Comparison of ENCODE assay signal across 1 cellular context in the genomic region with DNA sequence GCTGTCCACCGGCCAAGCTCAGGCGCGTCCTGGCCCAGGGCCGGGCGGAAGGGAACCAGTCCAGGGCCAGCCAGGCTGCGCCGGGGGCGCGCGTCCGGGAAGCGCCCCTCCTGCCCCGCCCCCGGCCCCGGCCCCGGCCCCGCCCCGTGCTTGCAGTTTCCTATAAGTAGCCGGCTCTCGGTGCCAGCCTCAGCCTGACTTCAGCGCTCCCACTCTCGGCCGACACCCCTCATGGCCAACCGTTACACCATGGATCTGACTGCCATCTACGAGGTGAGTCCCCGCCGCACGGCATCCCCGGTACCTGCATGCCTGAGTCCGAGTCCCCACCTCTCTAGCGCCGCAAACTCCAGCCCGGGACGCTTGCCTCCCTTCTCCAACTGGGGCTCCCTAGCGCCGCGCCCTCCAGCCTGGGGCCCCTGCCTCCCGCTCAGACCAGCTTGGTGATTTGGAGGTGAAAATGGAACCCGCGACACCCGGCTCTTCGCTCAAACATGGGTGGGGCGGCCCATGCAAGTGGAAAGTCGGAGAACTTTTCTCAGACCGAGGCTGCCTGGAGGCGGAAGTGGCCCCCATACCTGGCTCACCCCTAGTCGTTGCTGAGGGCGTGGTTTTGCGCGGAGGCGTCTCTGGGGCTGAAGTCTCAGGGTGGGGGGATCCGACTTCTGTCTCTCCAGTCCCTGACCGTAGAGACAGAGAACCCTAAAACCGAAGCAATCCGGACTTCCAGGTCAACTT.
TF ChIP-seq lines count a peak whose summit lies in the region.

A gene with protein sequence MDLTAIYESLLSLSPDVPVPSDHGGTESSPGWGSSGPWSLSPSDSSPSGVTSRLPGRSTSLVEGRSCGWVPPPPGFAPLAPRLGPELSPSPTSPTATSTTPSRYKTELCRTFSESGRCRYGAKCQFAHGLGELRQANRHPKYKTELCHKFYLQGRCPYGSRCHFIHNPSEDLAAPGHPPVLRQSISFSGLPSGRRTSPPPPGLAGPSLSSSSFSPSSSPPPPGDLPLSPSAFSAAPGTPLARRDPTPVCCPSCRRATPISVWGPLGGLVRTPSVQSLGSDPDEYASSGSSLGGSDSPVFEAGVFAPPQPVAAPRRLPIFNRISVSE (plus strand): TSS at position 192 of the 738 bp plus-strand sequence. CDS start 58 bp downstream, at position 250.

TF ChIP-seq in GM12878, 131 proteins besides CTCF, POLR2A, EP300 and RAD21 (continued from another document and continues in another):
- TF ChIP-seq PRDM15 (CRISPR knock-in tag; IDR thresholded peaks at IDR 0.05) = 0 out of 2 replicates have a peak, but pooled peaks have one; percentile 16
- no peak for TF ChIP-seq NRF1 (conservative IDR thresholded peaks at IDR 0.05; ENCODE audit: low read depth, low read length)
- TF ChIP-seq RCOR1 (conservative IDR thresholded peaks at IDR 0.05; ENCODE audit: low read depth, low read length) = no peak; the same call in 1 of the 2 replicates
- peak; percentile 93 for TF ChIP-seq BACH1 (IDR thresholded peaks at IDR 0.05; ENCODE audit: borderline replicate concordance)
- TF ChIP-seq, protein P1, sequence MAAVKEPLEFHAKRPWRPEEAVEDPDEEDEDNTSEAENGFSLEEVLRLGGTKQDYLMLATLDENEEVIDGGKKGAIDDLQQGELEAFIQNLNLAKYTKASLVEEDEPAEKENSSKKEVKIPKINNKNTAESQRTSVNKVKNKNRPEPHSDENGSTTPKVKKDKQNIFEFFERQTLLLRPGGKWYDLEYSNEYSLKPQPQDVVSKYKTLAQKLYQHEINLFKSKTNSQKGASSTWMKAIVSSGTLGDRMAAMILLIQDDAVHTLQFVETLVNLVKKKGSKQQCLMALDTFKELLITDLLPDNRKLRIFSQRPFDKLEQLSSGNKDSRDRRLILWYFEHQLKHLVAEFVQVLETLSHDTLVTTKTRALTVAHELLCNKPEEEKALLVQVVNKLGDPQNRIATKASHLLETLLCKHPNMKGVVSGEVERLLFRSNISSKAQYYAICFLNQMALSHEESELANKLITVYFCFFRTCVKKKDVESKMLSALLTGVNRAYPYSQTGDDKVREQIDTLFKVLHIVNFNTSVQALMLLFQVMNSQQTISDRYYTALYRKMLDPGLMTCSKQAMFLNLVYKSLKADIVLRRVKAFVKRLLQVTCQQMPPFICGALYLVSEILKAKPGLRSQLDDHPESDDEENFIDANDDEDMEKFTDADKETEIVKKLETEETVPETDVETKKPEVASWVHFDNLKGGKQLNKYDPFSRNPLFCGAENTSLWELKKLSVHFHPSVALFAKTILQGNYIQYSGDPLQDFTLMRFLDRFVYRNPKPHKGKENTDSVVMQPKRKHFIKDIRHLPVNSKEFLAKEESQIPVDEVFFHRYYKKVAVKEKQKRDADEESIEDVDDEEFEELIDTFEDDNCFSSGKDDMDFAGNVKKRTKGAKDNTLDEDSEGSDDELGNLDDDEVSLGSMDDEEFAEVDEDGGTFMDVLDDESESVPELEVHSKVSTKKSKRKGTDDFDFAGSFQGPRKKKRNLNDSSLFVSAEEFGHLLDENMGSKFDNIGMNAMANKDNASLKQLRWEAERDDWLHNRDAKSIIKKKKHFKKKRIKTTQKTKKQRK (IDR thresholded peaks at IDR 0.05; ENCODE audit: low read depth, low read length) = no peak
- 0 out of 2 replicates have a peak, but pooled peaks have one; percentile 7 for TF ChIP-seq HSF1 (IDR thresholded peaks at IDR 0.05; ENCODE audit: low read depth, low read length)
- peak; percentile 37; the same call in 1 of the 2 replicates for TF ChIP-seq ATF7 (IDR thresholded peaks at IDR 0.05; ENCODE audit: low read depth)
- no peak for TF ChIP-seq ASH2L (IDR thresholded peaks at IDR 0.05; ENCODE audit: borderline replicate concordance, low read depth)
- peak; percentile 98 for TF ChIP-seq SMAD1 (IDR thresholded peaks at IDR 0.05; ENCODE audit: low read depth, partially characterized antibody)
- no peak for TF ChIP-seq CUX1 (IDR thresholded peaks at IDR 0.05; ENCODE audit: insufficient replicate concordance, low read depth, low read length)
- 0 out of 2 replicates have a peak, but pooled peaks have one; percentile 71 for TF ChIP-seq SIN3A (IDR thresholded peaks at IDR 0.05; ENCODE audit: low read depth, low read length)
- TF ChIP-seq ZNF274 (IDR thresholded peaks at IDR 0.05; ENCODE audit: insufficient read depth, insufficient read length) = no peak
- peak; percentile 84 for TF ChIP-seq IKZF1 (conservative IDR thresholded peaks at IDR 0.05)
- TF ChIP-seq TAF1 (IDR thresholded peaks at IDR 0.05; ENCODE audit: borderline replicate concordance, low read depth, low read length) = peak; percentile 42; the same call in 1 of the 2 replicates
- no peak for TF ChIP-seq TCF7 (IDR thresholded peaks at IDR 0.05; ENCODE audit: borderline replicate concordance)
- TF ChIP-seq ZNF622 (IDR thresholded peaks at IDR 0.05) = no peak
- peak in 1 of 2 experiments; percentile 28; a peak in 1 of 4 replicates for TF ChIP-seq IKZF2 (IDR thresholded peaks at IDR 0.05)
- TF ChIP-seq CREB1 (IDR thresholded peaks at IDR 0.05; ENCODE audit: low read depth) = no peak
- no peak for TF ChIP-seq ATF3 (IDR thresholded peaks at IDR 0.05; ENCODE audit: borderline replicate concordance, extremely low read depth, low read depth, low read length)
- no peak for TF ChIP-seq ZBTB40 (IDR thresholded peaks at IDR 0.05; ENCODE audit: borderline replicate concordance)
- peak; percentile 96; the same call in 1 of the 2 replicates for TF ChIP-seq LARP7 (IDR thresholded peaks at IDR 0.05)
- no peak for TF ChIP-seq CEBPB (IDR thresholded peaks at IDR 0.05; ENCODE audit: borderline replicate concordance in 1 of 2, low read depth in 2 of 2, low read length in 2 of 2)
- TF ChIP-seq, protein P2, sequence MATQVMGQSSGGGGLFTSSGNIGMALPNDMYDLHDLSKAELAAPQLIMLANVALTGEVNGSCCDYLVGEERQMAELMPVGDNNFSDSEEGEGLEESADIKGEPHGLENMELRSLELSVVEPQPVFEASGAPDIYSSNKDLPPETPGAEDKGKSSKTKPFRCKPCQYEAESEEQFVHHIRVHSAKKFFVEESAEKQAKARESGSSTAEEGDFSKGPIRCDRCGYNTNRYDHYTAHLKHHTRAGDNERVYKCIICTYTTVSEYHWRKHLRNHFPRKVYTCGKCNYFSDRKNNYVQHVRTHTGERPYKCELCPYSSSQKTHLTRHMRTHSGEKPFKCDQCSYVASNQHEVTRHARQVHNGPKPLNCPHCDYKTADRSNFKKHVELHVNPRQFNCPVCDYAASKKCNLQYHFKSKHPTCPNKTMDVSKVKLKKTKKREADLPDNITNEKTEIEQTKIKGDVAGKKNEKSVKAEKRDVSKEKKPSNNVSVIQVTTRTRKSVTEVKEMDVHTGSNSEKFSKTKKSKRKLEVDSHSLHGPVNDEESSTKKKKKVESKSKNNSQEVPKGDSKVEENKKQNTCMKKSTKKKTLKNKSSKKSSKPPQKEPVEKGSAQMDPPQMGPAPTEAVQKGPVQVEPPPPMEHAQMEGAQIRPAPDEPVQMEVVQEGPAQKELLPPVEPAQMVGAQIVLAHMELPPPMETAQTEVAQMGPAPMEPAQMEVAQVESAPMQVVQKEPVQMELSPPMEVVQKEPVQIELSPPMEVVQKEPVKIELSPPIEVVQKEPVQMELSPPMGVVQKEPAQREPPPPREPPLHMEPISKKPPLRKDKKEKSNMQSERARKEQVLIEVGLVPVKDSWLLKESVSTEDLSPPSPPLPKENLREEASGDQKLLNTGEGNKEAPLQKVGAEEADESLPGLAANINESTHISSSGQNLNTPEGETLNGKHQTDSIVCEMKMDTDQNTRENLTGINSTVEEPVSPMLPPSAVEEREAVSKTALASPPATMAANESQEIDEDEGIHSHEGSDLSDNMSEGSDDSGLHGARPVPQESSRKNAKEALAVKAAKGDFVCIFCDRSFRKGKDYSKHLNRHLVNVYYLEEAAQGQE (IDR thresholded peaks at IDR 0.05; ENCODE audit: low read depth, low read length) = no peak
